7 cellular contexts compared by ENCODE assay signal in genomic region chr3:161181371-161181770, GRCh38. TPM values are rescaled to one million over a fixed set of nuclear protein-coding genes. Genes with fewer than 3 reads are reported as not detected.
DNase-seq lines count a peak whose midpoint lies in the region; ATAC-seq and TF ChIP-seq lines count a peak whose summit lies in the region.
"Not testable (repeated sequence)": the region's sequence is repeated elsewhere in the genome, so short reads cannot be mapped to it uniquely, and the experiment has no call there.

No MANE protein-coding gene starts in this region.

- H3K27me3 ChIP-seq in MG63; heart right ventricle; liver (ENCODE audit: control insufficient read depth in 4 of 4, insufficient read depth in 4 of 4, low read length in 3 of 4): not testable (repeated sequence)

- peak in 4 of 8 donors; percentile 46 to 79 (median 54) for ATAC-seq in heart right ventricle

- WGBS in heart right ventricle, 2 donors = 17 to 21% methylated on average over 1 of the region's 1 CpG
- 21% methylated on average over 1 of the region's 1 CpG for WGBS in liver

- in situ Hi-C loops in astrocyte of the cerebellum (cut with HindIII; ENCODE audit: low sequenced_read_pairs) = not testable (repeated sequence)

- TF ChIP-seq CTCF in astrocyte of the cerebellum (IDR thresholded peaks at IDR 0.05; ENCODE audit: low read depth, low read length, missing control alignments); coronary artery (IDR thresholded peaks at IDR 0.05); heart right ventricle (IDR thresholded peaks at IDR 0.05); liver (IDR thresholded peaks at IDR 0.05; ENCODE audit: low read depth, low read length, missing input control): not testable (repeated sequence)

- not testable (repeated sequence) for H3K36me3 ChIP-seq in MG63; heart right ventricle; liver (ENCODE audit: control insufficient read depth in 4 of 4, insufficient read depth in 3 of 4, low read depth in 1 of 4, low read length in 3 of 4)

- H3K27ac ChIP-seq in coronary artery = peak overlapping the region in 1 of 2 donors; percentile 55
- peak overlapping the region in 6 of 10 donors; percentile 7 to 62 (median 28) for H3K27ac ChIP-seq in heart right ventricle
- not testable (repeated sequence) for H3K27ac ChIP-seq in liver (ENCODE audit: low read depth in 1 of 2, low read length in 2 of 2)

- DNase-seq in MG63 = peak; percentile 53
- DNase-seq in astrocyte of the cerebellum (ENCODE audit: low read depth) = peak; percentile 83
- not testable (repeated sequence) for DNase-seq in coronary artery (ENCODE audit: low spot score)
- peak; percentile 32 for DNase-seq in fibroblast of peridontal ligament (ENCODE audit: extremely low read depth)
- DNase-seq in heart right ventricle = peak; percentile 23 to 37
- peak; percentile 28 for DNase-seq in skeletal muscle cell (ENCODE audit: low read depth)

- not testable (repeated sequence) for TF ChIP-seq RAD21 in liver (IDR thresholded peaks at IDR 0.05)

- H3K4me1 ChIP-seq in heart right ventricle (peaks cover 0 to 20% (median 8%) of the 10 kb centered on the region in 9 donors), liver (ENCODE audit: control insufficient read depth in 4 of 4, insufficient read depth in 4 of 4, low read length in 3 of 4) (peaks cover 0 to 12% (median 0%) of the 10 kb centered on the region in 4 donors)

- intact Hi-C loops in heart right ventricle (cut with DNase I) = loop anchor here in 1 of 10 donors (5.0 kb wide), 1 partner anchor 74 kb away; the partner anchor contains the start of gene B3GALNT1

- not testable (repeated sequence) for H3K9ac ChIP-seq in liver (ENCODE audit: low read depth in 1 of 2, low read length in 2 of 2)

- H3K4me3 ChIP-seq in MG63; astrocyte of the cerebellum (ENCODE audit: low read depth, low read length); heart right ventricle; liver (ENCODE audit: low read depth in 1 of 3, low read length in 3 of 3); skeletal muscle cell (ENCODE audit: low read depth, low read length): not testable (repeated sequence)
- H3K4me3 ChIP-seq in coronary artery = peak overlapping the region; percentile 20

- not testable (repeated sequence) for H3K9me3 ChIP-seq in MG63; heart right ventricle; liver (ENCODE audit: control insufficient read depth in 4 of 4, low read length in 3 of 4)

TF ChIP-seq in liver, 16 proteins besides CTCF, POLR2A, EP300 and RAD21:
- TF ChIP-seq HNF4A (conservative IDR thresholded peaks at IDR 0.05) = peak in 1 of 2 donors; percentile 41
- TF ChIP-seq JUND (IDR thresholded peaks at IDR 0.05) = peak in 1 of 2 donors; percentile 18
- TF ChIP-seq RXRA (IDR thresholded peaks at IDR 0.05) = peak in 1 of 2 donors; percentile 50
- TF ChIP-seq NR2F2 (IDR thresholded peaks at IDR 0.05) = peak; percentile 16

RNA-seq across cellular contexts. Expression of gene NMD3, which starts 39.7 kb away (rescaled TPM):
- 52.0 and 72.4 TPM in 2 replicates for total RNA-seq in MG63 (2014; rRNA removed; shearing (Covaris generic); ENCODE audit: low replicate concordance)
- total RNA-seq in heart right ventricle (10 to 100 TPM; 50.9 to 76.9 (median 61.9) TPM), liver (10 to 100 TPM; 49.6 to 58.7 TPM)
- polyA plus RNA-seq in heart right ventricle (10 to 100 TPM; 22.2 to 25.1 TPM), liver (10 to 100 TPM; 19.9 to 23.5 TPM)
